In the genomic region with DNA sequence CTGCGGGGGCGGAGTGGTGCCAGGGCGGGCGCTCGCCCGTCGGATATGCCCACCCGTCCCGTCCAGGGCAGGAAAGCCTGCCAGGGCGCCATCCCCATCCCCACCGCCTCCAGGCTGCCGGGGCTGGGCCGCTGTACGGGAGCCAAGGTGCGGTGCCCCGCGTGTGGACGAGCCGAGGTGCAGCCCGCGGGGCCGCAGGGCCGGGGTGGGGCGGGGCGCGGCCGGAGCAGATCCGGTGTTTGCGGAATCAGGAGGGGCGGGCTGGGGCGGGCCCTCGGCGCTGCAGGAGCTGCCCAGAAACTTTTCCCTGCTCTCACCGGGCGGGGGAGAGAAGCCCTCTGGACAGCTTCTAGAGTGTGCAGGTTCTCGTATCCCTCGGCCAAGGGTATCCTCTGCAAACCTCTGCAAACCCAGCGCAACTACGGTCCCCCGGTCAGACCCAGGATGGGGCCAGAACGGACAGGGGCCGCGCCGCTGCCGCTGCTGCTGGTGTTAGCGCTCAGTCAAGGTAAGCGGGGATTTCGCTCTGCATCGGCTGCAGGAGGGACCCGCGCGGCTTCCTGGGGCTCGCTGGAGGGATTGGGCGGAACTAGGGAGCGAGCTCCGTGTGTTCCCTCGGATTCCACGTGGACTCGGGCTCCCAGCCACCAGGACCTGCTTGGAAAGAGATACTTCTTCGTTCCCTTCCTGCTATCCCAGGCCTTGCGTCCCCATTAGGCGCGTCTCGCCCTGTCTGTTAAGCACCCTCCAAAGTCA, we compare ENCODE assay signal across 8 cellular contexts. TPM values are rescaled to one million over a fixed set of nuclear protein-coding genes. Genes with fewer than 3 reads are reported as not detected.
DNase-seq lines count a peak whose midpoint lies in the region; ATAC-seq and TF ChIP-seq lines count a peak whose summit lies in the region.

Gene ITGA2, plus strand, starts transcription at position 328 of the 756 bp plus-strand sequence. Its CDS starts 117 bp downstream, at position 445.

- H3K4me2 ChIP-seq in mammary epithelial cell (ENCODE audit: insufficient read depth, low read depth, low read length): peak within 1 kb of the TSS; percentile 100
- H3K4me2 ChIP-seq in smooth muscle cell: peak within 1 kb of the TSS; percentile 97

- H3K79me2 ChIP-seq in mammary epithelial cell (ENCODE audit: insufficient read depth, low read length): peaks cover 51% of the 10 kb centered on the region
- H3K79me2 ChIP-seq in smooth muscle cell (ENCODE audit: low read depth): peaks cover 7% of the 10 kb centered on the region

- CTCF ChIA-PET in mammary epithelial cell (lab: Charles Lee; ENCODE audit: low non-redundant PET): interaction anchor here (1.3 kb wide), 1 partner anchor 40 kb away, joined by 14 read pairs; no protein-coding TSS in a partner anchor

- H3K27me3 ChIP-seq in mammary epithelial cell (ENCODE audit: insufficient read depth, low read length) (no peaks in the 10 kb centered on the region), smooth muscle cell (ENCODE audit: low read depth) (no peaks in the 10 kb centered on the region)

- peak within 1 kb of the TSS; percentile 95 for H3K27ac ChIP-seq in mammary epithelial cell (ENCODE audit: insufficient read depth, low read depth, low read length)
- H3K27ac ChIP-seq in smooth muscle cell (ENCODE audit: low read depth): peak within 1 kb of the TSS; percentile 87

- in situ Hi-C loops in mammary epithelial cell (cut with MboI; ENCODE audit: low sequenced_read_pairs in 2 of 2): loop anchor here in 1 of 2 donors (5.0 kb wide), 1 partner anchor 37 kb away; no protein-coding TSS in a partner anchor

- dilution Hi-C loops in mammary epithelial cell (cut with HindIII; ENCODE audit: low sequenced_read_pairs): no loop called here

- H3F3A ChIP-seq in smooth muscle cell (ENCODE audit: low read depth): peaks cover 3% of the 10 kb centered on the region

- H3K36me3 ChIP-seq in mammary epithelial cell (ENCODE audit: insufficient read depth, low read length) (peaks cover 13% of the 10 kb centered on the region), smooth muscle cell (ENCODE audit: low read depth) (no peaks in the 10 kb centered on the region)

- intact Hi-C loops in mammary epithelial cell (cut with micrococcal nuclease): loop anchor here (1.0 kb wide), 1 partner anchor 41 kb away; no protein-coding TSS in a partner anchor

- DNase-seq in NCI-H2227 (lab: John Stamatoyannopoulos, UW; ENCODE audit: unreplicated experiment) (peak; percentile 3), NCI-H2227 treated with DMSO at 0.1 percent for 48 hours (lab: John Stamatoyannopoulos, UW) (no peak), SW 1271 (lab: John Stamatoyannopoulos, UW) (peak; percentile 55 to 82), mammary epithelial cell (peak; percentile 86), iris pigment epithelial cell (ENCODE audit: low read depth) (peak; percentile 69), smooth muscle cell (lab: John Stamatoyannopoulos, UW; ENCODE audit: unreplicated experiment) (peak; percentile 29)

- no TSS peak for BruUV-seq in mammary epithelial cell (replicated peaks; lab: Mats Ljungman, UMichigan)

- H3K9me3 ChIP-seq in mammary epithelial cell (replicated peaks; ENCODE audit: insufficient read depth, low read length): no peaks in the 10 kb centered on the region
- no peaks in the 10 kb centered on the region for H3K9me3 ChIP-seq in smooth muscle cell (replicated peaks; ENCODE audit: low read depth)

- WGBS in mammary epithelial cell (ENCODE audit: low coverage, missing lambda C conversion rate): 4% methylated on average over 8 of the region's 64 CpGs
- WGBS in smooth muscle cell (ENCODE audit: low lambda C conversion rate): 1% methylated on average over 49 of the region's 64 CpGs

- ATAC-seq in HG03175 (IDR thresholded peaks at IDR 0.05; ENCODE audit: unreplicated experiment) (peak; percentile 49), HG03378 (IDR thresholded peaks at IDR 0.05; ENCODE audit: unreplicated experiment) (no peak)

- TF ChIP-seq CTCF in mammary epithelial cell (conservative IDR thresholded peaks at IDR 0.05 in 1 of 2, IDR thresholded peaks at IDR 0.05 in 1 of 2; ENCODE audit: extremely low read depth in 1 of 2, insufficient read depth in 1 of 2, low read depth in 1 of 2, low read length in 2 of 2) (no peak), smooth muscle cell (IDR thresholded peaks at IDR 0.05; ENCODE audit: borderline replicate concordance, insufficient read depth, poor library complexity, severe bottlenecking) (no peak)

- H2AFZ ChIP-seq in mammary epithelial cell (ENCODE audit: low read depth, low read length) (peak within 1 kb of the TSS; percentile 78), smooth muscle cell (ENCODE audit: low read depth) (peak within 1 kb of the TSS; percentile 82)

- H3K9ac ChIP-seq in mammary epithelial cell (ENCODE audit: insufficient read depth, low read length) (peak within 1 kb of the TSS; percentile 97), smooth muscle cell (ENCODE audit: low read depth) (peak within 1 kb of the TSS; percentile 55)

- H3K4me1 ChIP-seq in mammary epithelial cell (ENCODE audit: insufficient read depth, low read length) (peaks cover 66% of the 10 kb centered on the region), smooth muscle cell (ENCODE audit: low read depth) (peaks cover 20% of the 10 kb centered on the region)

- H4K20me1 ChIP-seq in mammary epithelial cell (ENCODE audit: insufficient read depth, low read length) (no peaks in the 10 kb centered on the region), smooth muscle cell (ENCODE audit: low read depth) (no peaks in the 10 kb centered on the region)

- H3K4me3 ChIP-seq in mammary epithelial cell (replicated peaks in 1 of 3; ENCODE audit: insufficient read depth in 1 of 3, low read depth in 2 of 3, low read length in 3 of 3): peak within 1 kb of the TSS; percentile 69 to 95 (median 88)
- H3K4me3 ChIP-seq in smooth muscle cell: peak within 1 kb of the TSS; percentile 77

RNA-seq across cellular contexts. Expression of gene ITGA2, which starts in this region (rescaled TPM):
- 100 to 1,000 TPM; 191 to 204 TPM for total RNA-seq in mammary epithelial cell
- polyA plus RNA-seq in mammary epithelial cell: 86.5 TPM
- 266 TPM for polyA minus RNA-seq in mammary epithelial cell
- total RNA-seq in smooth muscle cell: 16.4 and 19.2 TPM in 2 replicates
- 1.5 and 5.4 TPM in 2 replicates for polyA plus RNA-seq in smooth muscle cell

Comparison
In these comparisons a context has a peak if more than half of its experiments do, and no peak if none do; other contexts are left out.
1. RNA of gene ITGA2 (polyA plus RNA-seq): 86.5 TPM in mammary epithelial cell (single experiment); 1.5 to 5.4 TPM in smooth muscle cell; every median in the first group is over 10 times any median in the second.